ENCODE assay signal across 1 cellular context in genomic region chr20:40668449-40669228, GRCh38.
TF ChIP-seq lines count a peak whose summit lies in the region.

No MANE protein-coding gene starts in this region.

TF ChIP-seq in HepG2, 621 proteins besides CTCF, POLR2A, EP300 and RAD21 (continued from another document and continues in another):
- TF ChIP-seq CREB3 (CRISPR knock-in tag; IDR thresholded peaks at IDR 0.05): no peak
- TF ChIP-seq ZNF788 (CRISPR knock-in tag; IDR thresholded peaks at IDR 0.05; ENCODE audit: borderline replicate concordance): peak; percentile 96; the same call in 1 of the 2 replicates
- TF ChIP-seq ZFP37 (CRISPR knock-in tag; IDR thresholded peaks at IDR 0.05; ENCODE audit: borderline replicate concordance): 0 out of 2 replicates have a peak, but pooled peaks have one; percentile 68
- TF ChIP-seq ZNF414 (CRISPR knock-in tag; IDR thresholded peaks at IDR 0.05): 0 out of 2 replicates have a peak, but pooled peaks have one; percentile 27
- TF ChIP-seq MTA1 (CRISPR knock-in tag; IDR thresholded peaks at IDR 0.05; ENCODE audit: borderline replicate concordance): peak; percentile 93; the same call in 1 of the 2 replicates
- peak; percentile 70; the same call in 1 of the 2 replicates for TF ChIP-seq BORCS8-MEF2B (CRISPR knock-in tag; IDR thresholded peaks at IDR 0.05)
- TF ChIP-seq ZHX2 (IDR thresholded peaks at IDR 0.05; ENCODE audit: low read depth): peak; percentile 71; the same call in 1 of the 2 replicates
- no peak for TF ChIP-seq ZHX2 (CRISPR knock-in tag; IDR thresholded peaks at IDR 0.05; ENCODE audit: borderline replicate concordance)
- TF ChIP-seq RXRA (CRISPR knock-in tag; IDR thresholded peaks at IDR 0.05): peak; percentile 79
- no peak for TF ChIP-seq SNAPC4 (CRISPR knock-in tag; IDR thresholded peaks at IDR 0.05)
- TF ChIP-seq KDM6A (CRISPR knock-in tag; IDR thresholded peaks at IDR 0.05; ENCODE audit: low read depth): peak; percentile 81; the same call in 1 of the 2 replicates
- peak; percentile 71; the same call in 1 of the 2 replicates for TF ChIP-seq ZNF350 (CRISPR knock-in tag; IDR thresholded peaks at IDR 0.05; ENCODE audit: borderline replicate concordance, low read depth)
- peak; percentile 35; the same call in 1 of the 2 replicates for TF ChIP-seq CHD2 (IDR thresholded peaks at IDR 0.05; ENCODE audit: low read depth, low read length)
- TF ChIP-seq BRCA1 (CRISPR knock-in tag; IDR thresholded peaks at IDR 0.05): peak; percentile 85; the same call in 1 of the 2 replicates
- peak; percentile 99 for TF ChIP-seq PHF21A (CRISPR knock-in tag; IDR thresholded peaks at IDR 0.05)
- TF ChIP-seq PAWR (CRISPR knock-in tag; IDR thresholded peaks at IDR 0.05; ENCODE audit: borderline replicate concordance): no peak
- peak; percentile 76; the same call in 1 of the 2 replicates for TF ChIP-seq GATA4 (IDR thresholded peaks at IDR 0.05; ENCODE audit: borderline replicate concordance, low read depth)
- TF ChIP-seq ATF1 (CRISPR knock-in tag; IDR thresholded peaks at IDR 0.05): peak; percentile 68
- peak; percentile 35 to 66; a peak in 2 of 4 replicates for TF ChIP-seq NR2F1 (CRISPR knock-in tag; IDR thresholded peaks at IDR 0.05)
- TF ChIP-seq SMAD3 (CRISPR knock-in tag; IDR thresholded peaks at IDR 0.05): no peak
- 0 out of 2 replicates have a peak, but pooled peaks have one; percentile 55 for TF ChIP-seq ESRRA (CRISPR knock-in tag; IDR thresholded peaks at IDR 0.05; ENCODE audit: low read depth)
- 0 out of 2 replicates have a peak, but pooled peaks have one; percentile 61 for TF ChIP-seq ZSCAN31 (CRISPR knock-in tag; IDR thresholded peaks at IDR 0.05; ENCODE audit: low read depth)
- peak; percentile 66; the same call in 1 of the 2 replicates for TF ChIP-seq POGZ (CRISPR knock-in tag; IDR thresholded peaks at IDR 0.05)
- TF ChIP-seq ZNF770 (CRISPR knock-in tag; IDR thresholded peaks at IDR 0.05): 0 out of 2 replicates have a peak, but pooled peaks have one; percentile 67
- TF ChIP-seq ZMYM4 (CRISPR knock-in tag; IDR thresholded peaks at IDR 0.05): peak; percentile 86
- no peak for TF ChIP-seq CCAR2 (optimal IDR thresholded peaks at IDR 0.05; ENCODE audit: low read depth, low read length)
- peak; percentile 48; the same call in 1 of the 2 replicates for TF ChIP-seq BHLHE40 (IDR thresholded peaks at IDR 0.05; ENCODE audit: low read length)
- TF ChIP-seq ZNF891 (CRISPR knock-in tag; IDR thresholded peaks at IDR 0.05): peak; percentile 82; the same call in 1 of the 2 replicates
- TF ChIP-seq EED (CRISPR knock-in tag; IDR thresholded peaks at IDR 0.05): peak; percentile 64; the same call in 1 of the 2 replicates
- no peak for TF ChIP-seq ZNF546 (CRISPR knock-in tag; conservative IDR thresholded peaks at IDR 0.05)
- TF ChIP-seq JUN (CRISPR knock-in tag; IDR thresholded peaks at IDR 0.05): peak; percentile 86
- peak; percentile 55; the same call in 1 of the 2 replicates for TF ChIP-seq THAP9 (CRISPR knock-in tag; IDR thresholded peaks at IDR 0.05; ENCODE audit: borderline replicate concordance)
- no peak for TF ChIP-seq CBX1 (IDR thresholded peaks at IDR 0.05; ENCODE audit: low read depth)
- TF ChIP-seq ZNF276 (CRISPR knock-in tag; IDR thresholded peaks at IDR 0.05; ENCODE audit: low read depth): no peak
- peak; percentile 20; the same call in 1 of the 2 replicates for TF ChIP-seq CREB1 (IDR thresholded peaks at IDR 0.05)
- TF ChIP-seq CREB1 (CRISPR knock-in tag; IDR thresholded peaks at IDR 0.05): peak; percentile 76
- TF ChIP-seq NFKB2 (CRISPR knock-in tag; IDR thresholded peaks at IDR 0.05; ENCODE audit: borderline replicate concordance): peak; percentile 73; the same call in 1 of the 2 replicates
- TF ChIP-seq MYC (CRISPR knock-in tag; IDR thresholded peaks at IDR 0.05; ENCODE audit: borderline replicate concordance): peak; percentile 94
- no peak for TF ChIP-seq MTA3 (CRISPR knock-in tag; IDR thresholded peaks at IDR 0.05)
- 0 out of 2 replicates have a peak, but pooled peaks have one; percentile 59 for TF ChIP-seq ZFP36L1 (CRISPR knock-in tag; IDR thresholded peaks at IDR 0.05)
- peak; percentile 65 for TF ChIP-seq ZFX (CRISPR knock-in tag; IDR thresholded peaks at IDR 0.05; ENCODE audit: low read depth)
- no peak for TF ChIP-seq ZNF577 (CRISPR knock-in tag; IDR thresholded peaks at IDR 0.05; ENCODE audit: borderline replicate concordance, low read depth)
- TF ChIP-seq ZNF441 (CRISPR knock-in tag; IDR thresholded peaks at IDR 0.05; ENCODE audit: borderline replicate concordance): peak; percentile 92
- TF ChIP-seq JUND (CRISPR knock-in tag; IDR thresholded peaks at IDR 0.05): peak; percentile 79
